ENCODE assay signal across 14 cellular contexts in genomic region chr3:196947860-196948441, GRCh38. TPM values are rescaled to one million over a fixed set of nuclear protein-coding genes. Genes with fewer than 3 reads are reported as not detected.
DNase-seq lines count a peak whose midpoint lies in the region; ATAC-seq, FAIRE-seq and TF ChIP-seq lines count a peak whose summit lies in the region.
"Had no signal": no experiment of that assay in that cellular context is flagged by ENCODE, and none has a peak within 500 bp of the region (broad histone marks: within the 10 kb centered on the region; RNA-seq: fewer than 3 reads in every experiment).

No MANE protein-coding gene starts in this region.

- H2BK15ac ChIP-seq in IMR-90 (ENCODE audit: low read depth, low read length): no peak overlapping the region

- no peak overlapping the region for H2BK12ac ChIP-seq in trophoblast cell (ENCODE audit: low read length)

- FAIRE-seq in K562 (lab: Jason Lieb, UNC): no peak
- FAIRE-seq: HTR-8/SVneo had no signal

- H4K8ac ChIP-seq in IMR-90 (ENCODE audit: low read depth in 2 of 2, low read length in 2 of 2): 0 out of 4 replicates have a peak overlapping the region, but pooled peaks of 1 of the 2 experiments have one; percentile 2
- no peak overlapping the region for H4K8ac ChIP-seq in trophoblast cell (ENCODE audit: low read depth, low read length)

- H3K23ac ChIP-seq in IMR-90 (ENCODE audit: low read depth, low read length): no peak overlapping the region
- H3K23ac ChIP-seq in trophoblast cell (ENCODE audit: low read length): no peak overlapping the region

- ATAC-seq in IMR-90 (ENCODE audit: low read depth): no peak
- peak; percentile 35; the same call in 2 of the 3 replicates for ATAC-seq in K562
- ATAC-seq in omental fat pad (ENCODE audit: low FRiP score): peak; percentile 4
- ATAC-seq in esophagus mucosa: no peak

- H3K27me3 ChIP-seq in IMR-90 (ENCODE audit: control insufficient read depth, insufficient read depth, low read length): peaks cover 12% of the 10 kb centered on the region
- peaks cover 0 to 4% of the 10 kb centered on the region in 2 experiments; a peak in 1 of 5 replicates for H3K27me3 ChIP-seq in K562 (ENCODE audit: control insufficient read depth in 2 of 2, insufficient read depth in 2 of 2, low read length in 2 of 2)
- no peaks in the 10 kb centered on the region for H3K27me3 ChIP-seq in trophoblast cell (ENCODE audit: insufficient read depth, low read length)
- H3K27me3 ChIP-seq: BLaER1 had no signal

- peaks cover 21% of the 10 kb centered on the region for H3K79me2 ChIP-seq in K562 (ENCODE audit: control insufficient read depth, insufficient read depth, low read length)
- H3K79me2 ChIP-seq in trophoblast cell (ENCODE audit: control insufficient read depth, insufficient read depth, low read length, poor library complexity): peaks cover 2% of the 10 kb centered on the region

- H3K56ac ChIP-seq in IMR-90 (ENCODE audit: extremely low read depth, insufficient read depth, low read length): no peak overlapping the region

- TF ChIP-seq EP300 in K562 (IDR thresholded peaks at IDR 0.05; ENCODE audit: low read length): no peak

- no peak overlapping the region for H2AK5ac ChIP-seq in IMR-90 (ENCODE audit: low read depth, low read length)
- no peak overlapping the region for H2AK5ac ChIP-seq in trophoblast cell (ENCODE audit: low read length)

- H3K4me3 ChIP-seq in IMR-90 (ENCODE audit: insufficient read depth, low read depth, low read length): no peak overlapping the region
- H3K4me3 ChIP-seq in K562: no peak overlapping the region
- no peak overlapping the region for H3K4me3 ChIP-seq in trophoblast cell (ENCODE audit: low read depth, low read length)
- H3K4me3 ChIP-seq: BLaER1, GM23248 had no signal

- WGBS in IMR-90 (ENCODE audit: extremely low coverage in 2 of 2, insufficient read length in 1 of 2), 2 experiments: 83% methylated on average over 18 of the region's 28 CpGs; no CpG with 5 or more reads in 1 of the 2 experiments
- WGBS in K562 (ENCODE audit: insufficient coverage, low coverage, missing lambda C conversion rate): 78% methylated on average over 22 of the region's 28 CpGs
- no CpG with 5 or more reads among the region's 28 CpGs for WGBS in trophoblast cell (ENCODE audit: extremely low coverage, insufficient coverage, insufficient read length)

- H3K36me3 ChIP-seq in IMR-90 (ENCODE audit: control insufficient read depth, insufficient read depth, low read length) (peaks cover 3% of the 10 kb centered on the region; the same call in 1 of the 2 replicates), K562 (ENCODE audit: control insufficient read depth, insufficient read depth, low read length) (peaks cover 15% of the 10 kb centered on the region; the same call in 1 of the 3 replicates), trophoblast cell (ENCODE audit: control insufficient read depth in 1 of 2, insufficient read depth in 2 of 2, low read length in 2 of 2) (no peaks in the 10 kb centered on the region)

- intact Hi-C loops in IMR-90 (cut with micrococcal nuclease): loop anchor here (10.0 kb wide), 1 partner anchor 343 kb away; no protein-coding TSS in a partner anchor
- intact Hi-C loops in K562 (cut with micrococcal nuclease): loop anchor here (10.0 kb wide), 2 partner anchors 233 to 423 kb away; partner anchors contain the start of genes CEP19 and PIGX

- H3K79me1 ChIP-seq in IMR-90 (ENCODE audit: low read depth in 1 of 2, low read length in 2 of 2): peaks cover 0 to 12% of the 10 kb centered on the region in 2 experiments; a peak in 2 of 4 replicates
- H3K79me1 ChIP-seq in trophoblast cell (ENCODE audit: low read length): no peaks in the 10 kb centered on the region

- H3K4me1 ChIP-seq in IMR-90 (ENCODE audit: control insufficient read depth, insufficient read depth, low read length): peaks cover 2% of the 10 kb centered on the region; the same call in 1 of the 2 replicates
- H3K4me1 ChIP-seq in K562 (replicated peaks in 1 of 2; ENCODE audit: control insufficient read depth in 2 of 2, insufficient read depth in 2 of 2, low read length in 2 of 2): peaks cover 2 to 20% of the 10 kb centered on the region in 2 experiments; a peak in 4 of 5 replicates
- H3K4me1 ChIP-seq in trophoblast cell (ENCODE audit: control insufficient read depth in 1 of 2, insufficient read depth in 2 of 2, low read length in 2 of 2): peaks cover 4 to 8% of the 10 kb centered on the region in 2 experiments

- H2BK20ac ChIP-seq in IMR-90 (ENCODE audit: low read depth, low read length): no peak overlapping the region

- CTCF ChIA-PET in IMR-90 (lab: Yijun Ruan, JAX) (no interaction called here), K562 (lab: Yijun Ruan, JAX; ENCODE audit: low intra/inter-chr PET ratio) (no interaction called here)

- POLR2A ChIA-PET in IMR-90 (lab: Charles Lee; ENCODE audit: unreplicated experiment) (no interaction called here), K562 (lab: Yijun Ruan, JAX) (interaction anchor here (0.6 to 0.8 kb wide), 2 partner anchors 10 to 12 kb away, joined by 3 read pairs; no protein-coding TSS in a partner anchor)

- H3K14ac ChIP-seq in IMR-90 (replicated peaks; ENCODE audit: low read depth, low read length): no peak overlapping the region
- H3K14ac ChIP-seq in trophoblast cell (ENCODE audit: low read length): no peak overlapping the region

- no peak overlapping the region for H4K5ac ChIP-seq in IMR-90 (ENCODE audit: low read depth, low read length)

- H2AFZ ChIP-seq in IMR-90 (replicated peaks; ENCODE audit: low read length, poor library complexity) (peak overlapping the region; percentile 2), K562 (ENCODE audit: low read depth, low read length) (peak overlapping the region; percentile 80), trophoblast cell (ENCODE audit: insufficient read depth, low read length, poor library complexity) (no peak overlapping the region)
- H2AFZ ChIP-seq: GM23248 had no signal

- no peak overlapping the region for H3K4me2 ChIP-seq in IMR-90 (ENCODE audit: low read depth, low read length)
- no peak overlapping the region for H3K4me2 ChIP-seq in K562 (ENCODE audit: insufficient read depth, low read length)
- H3K4me2 ChIP-seq in trophoblast cell (ENCODE audit: low read length): no peak overlapping the region
- H3K4me2 ChIP-seq: BLaER1 had no signal

- H2AK9ac ChIP-seq in IMR-90 (replicated peaks; ENCODE audit: low read depth, low read length, poor library complexity): no peak overlapping the region

- no peak overlapping the region for H4K91ac ChIP-seq in IMR-90 (ENCODE audit: insufficient read depth, low read depth, low read length)
- H4K91ac ChIP-seq in trophoblast cell (ENCODE audit: low read depth, low read length): no peak overlapping the region

- BruUV-seq in IMR-90 (replicated peaks; lab: Mats Ljungman, UMichigan) (no TSS peak), K562 (replicated peaks; lab: Mats Ljungman, UMichigan) (no TSS peak)

- no peak overlapping the region for H3K27ac ChIP-seq in IMR-90 (ENCODE audit: insufficient read depth, low read length)
- H3K27ac ChIP-seq in K562 (ENCODE audit: extremely low read depth, low read depth, low read length): no peak overlapping the region
- no peak overlapping the region for H3K27ac ChIP-seq in trophoblast cell (ENCODE audit: low read depth, low read length)
- H3K27ac ChIP-seq: GM23248 had no signal

- no peak overlapping the region for H3K18ac ChIP-seq in IMR-90 (ENCODE audit: low read depth, low read length)
- H3K18ac ChIP-seq in trophoblast cell (ENCODE audit: low read length): no peak overlapping the region

- TF ChIP-seq RAD21 in IMR-90 (IDR thresholded peaks at IDR 0.05; ENCODE audit: low read length) (no peak), K562 (CRISPR knock-in tag; conservative IDR thresholded peaks at IDR 0.05 in 1 of 2, IDR thresholded peaks at IDR 0.05 in 1 of 2) (no peak)

- H2BK120ac ChIP-seq in IMR-90 (ENCODE audit: low read depth, low read length) (no peak overlapping the region), trophoblast cell (ENCODE audit: insufficient read depth, low read length, poor library complexity) (no peak overlapping the region)

- H2BK5ac ChIP-seq in IMR-90 (ENCODE audit: low read depth, low read length, poor library complexity, severe bottlenecking) (no peak overlapping the region), trophoblast cell (ENCODE audit: low read depth, low read length, poor library complexity) (no peak overlapping the region)

- dilution Hi-C loops in IMR-90 (cut with HindIII; ENCODE audit: low sequenced_read_pairs, unreplicated experiment): no loop called here

- no peak overlapping the region for H3K4ac ChIP-seq in IMR-90 (ENCODE audit: low read depth, low read length)
- no peak overlapping the region for H3K4ac ChIP-seq in trophoblast cell (ENCODE audit: low read depth, low read length)

- no peak for TF ChIP-seq CTCF in IMR-90 (conservative IDR thresholded peaks at IDR 0.05; ENCODE audit: low read depth, low read length)
- no peak for TF ChIP-seq CTCF in K562 (IDR thresholded peaks at IDR 0.05 in 2 of 3, conservative IDR thresholded peaks at IDR 0.05 in 1 of 3; ENCODE audit: insufficient read depth in 2 of 3, low read depth in 1 of 3, low read length in 3 of 3)
- TF ChIP-seq CTCF in omental fat pad (IDR thresholded peaks at IDR 0.05): no peak

- TF ChIP-seq POLR2A in IMR-90 (IDR thresholded peaks at IDR 0.05; ENCODE audit: low read depth, low read length) (no peak), K562 (conservative IDR thresholded peaks at IDR 0.05) (no peak)

- H3K9me3 ChIP-seq in IMR-90 (ENCODE audit: control insufficient read depth, insufficient read depth, low read length): no peaks in the 10 kb centered on the region
- no peaks in the 10 kb centered on the region for H3K9me3 ChIP-seq in K562 (replicated peaks; ENCODE audit: control insufficient read depth, insufficient read depth, low read depth, low read length)
- H3K9me3 ChIP-seq in trophoblast cell (ENCODE audit: insufficient read depth, low read depth, low read length): peaks cover 1% of the 10 kb centered on the region
- H3K9me3 ChIP-seq: BLaER1 had no signal

- in situ Hi-C loops in IMR-90 (cut with MboI; ENCODE audit: low sequenced_read_pairs) (no loop called here), K562 (cut with MboI) (no loop called here)

- H4K12ac ChIP-seq in trophoblast cell (ENCODE audit: low read depth, low read length): no peak overlapping the region

- peak; percentile 44 for DNase-seq in activated CD8-positive, alpha-beta memory T cell treated with anti-CD3 and anti-CD28 coated beads, Interleukin-2, amount 50 U/mL, for 48 hours
- DNase-seq in activated CD8-positive, alpha-beta memory T cell treated with anti-CD3 and anti-CD28 coated beads, Interleukin-2, amount 50 U/mL, for 4 hours: no peak
- no peak for DNase-seq in IMR-90
- no peak for DNase-seq in K562 (ENCODE audit: extremely low read depth in 1 of 4, low spot score in 3 of 4)
- no peak for DNase-seq in omental fat pad (ENCODE audit: low spot score)
- DNase-seq in trophoblast cell: no peak
- DNase-seq in COR-L47 (lab: John Stamatoyannopoulos, UW): no peak
- DNase-seq: AML-193; CD8-positive, alpha-beta memory T cell; DMS 273 treated with DMSO at 0.1 percent for 48 hours had no signal

- H3K9me1 ChIP-seq in IMR-90 (ENCODE audit: insufficient read depth, low read length) (no peaks in the 10 kb centered on the region), K562 (ENCODE audit: control insufficient read depth, insufficient read depth, low read length) (no peaks in the 10 kb centered on the region)

- H4K20me1 ChIP-seq in IMR-90 (ENCODE audit: insufficient read depth, low read length) (peaks cover 7% of the 10 kb centered on the region; the same call in 1 of the 2 replicates), K562 (replicated peaks; ENCODE audit: control insufficient read depth, insufficient read depth, low read length) (no peaks in the 10 kb centered on the region)

- no peak overlapping the region for H3K9ac ChIP-seq in IMR-90 (ENCODE audit: low read depth, low read length)
- H3K9ac ChIP-seq in K562 (ENCODE audit: insufficient read depth in 1 of 2, low read depth in 2 of 2, low read length in 2 of 2): peak overlapping the region in 1 of 2 experiments; percentile 28; a peak in 2 of 4 replicates
- H3K9ac ChIP-seq in trophoblast cell (ENCODE audit: low read length): no peak overlapping the region
- H3K9ac ChIP-seq: BLaER1, GM23248 had no signal

RNA-seq across cellular contexts. Expression of gene NCBP2, which starts 5.6 kb away (rescaled TPM):
- total RNA-seq in IMR-90 (2012; rRNA removed): 42.8 and 71.4 TPM in 2 replicates
- 69.7 and 73.6 TPM in 2 replicates for polyA plus RNA-seq in IMR-90 (2012; rRNA removed)
- polyA plus RNA-seq in IMR-90 (2012; cell fraction: cytosol; rRNA removed): 18.8 and 26.7 TPM in 2 replicates
- 13.1 and 47.9 TPM in 2 replicates for polyA plus RNA-seq in IMR-90 (2012; cell fraction: nucleus; rRNA removed; ENCODE audit: low replicate concordance)
- 45.7 and 67.9 TPM in 2 replicates for total RNA-seq in K562 (2011; cell fraction: chromatin; rRNA removed; ENCODE audit: low replicate concordance)
- 38.2 and 43.0 TPM in 2 replicates for total RNA-seq in K562 (2011; cell fraction: nucleolus; rRNA removed)
- total RNA-seq in K562 (2011; cell fraction: nucleoplasm; rRNA removed): 44.9 and 65.0 TPM in 2 replicates
- total RNA-seq in K562 (2014; rRNA removed): 63.3 and 68.2 TPM in 2 replicates
- 82.2 and 82.3 TPM in 2 replicates for total RNA-seq in K562 (2014; rRNA removed; fragmentation: Illumina TruSeq; extraction: Trizol)
- total RNA-seq in K562 (2015; rRNA removed; fragmentation: Illumina TruSeq; extraction: Trizol): 69.4 and 78.0 TPM in 2 replicates
- 64.0 and 67.0 TPM in 2 replicates for total RNA-seq in K562 (2021)
- 69.3 and 90.9 TPM in 2 replicates for polyA plus RNA-seq in K562 (2011; rRNA removed)
- polyA plus RNA-seq in K562 (2011; cell fraction: cytosol; rRNA removed): 29.7 and 50.4 TPM in 2 replicates
- 38.0 and 51.2 TPM in 2 replicates for polyA plus RNA-seq in K562 (2011; cell fraction: nucleus; rRNA removed)
- polyA plus RNA-seq in K562 (2012): 55.9 and 83.1 TPM in 2 replicates
- polyA plus RNA-seq in K562 (2014; fragmentation: Illumina TruSeq; extraction: Trizol): 83.4 and 102 TPM in 2 replicates
- 100 to 1,000 TPM in 1 of 2 experiments, 10 to 100 TPM in 1; 56.4 to 100 TPM for polyA plus RNA-seq in K562 (2014; fragmentation: Nextera tagmentation; extraction: Ambion mirVana)
- polyA plus RNA-seq in K562 (2014; rRNA removed): 91.1 and 123 TPM in 2 replicates
- polyA minus RNA-seq in K562 (2011; rRNA and poly(A)+ RNA removed): 69.1 and 71.9 TPM in 2 replicates
- 19.2 and 22.1 TPM in 2 replicates for polyA minus RNA-seq in K562 (2011; cell fraction: cytosol; rRNA and poly(A)+ RNA removed)
- 25.2 and 39.8 TPM in 2 replicates for polyA minus RNA-seq in K562 (2011; cell fraction: nucleus; rRNA and poly(A)+ RNA removed)
- total RNA-seq in omental fat pad: 10 to 100 TPM; 33.3 to 63.3 (median 39.9) TPM
- polyA plus RNA-seq in trophoblast cell (2013): 54.5 and 56.4 TPM in 2 replicates
- total RNA-seq in esophagus mucosa: 28.2 TPM

RNA-seq across cellular contexts. Expression of gene PIGZ, which starts 20.7 kb away (rescaled TPM):
- under 0.01 and 0.18 TPM in 2 replicates for total RNA-seq in IMR-90 (2012; rRNA removed)
- 0.73 and 0.86 TPM in 2 replicates for polyA plus RNA-seq in IMR-90 (2012; rRNA removed)
- polyA plus RNA-seq in IMR-90 (2012; cell fraction: cytosol; rRNA removed): 0.34 and 1.1 TPM in 2 replicates
- 2.6 and 3.5 TPM in 2 replicates for polyA plus RNA-seq in IMR-90 (2012; cell fraction: nucleus; rRNA removed; ENCODE audit: low replicate concordance)
- total RNA-seq in K562 (2011; cell fraction: chromatin; rRNA removed; ENCODE audit: low replicate concordance): 3.6 and 5.8 TPM in 2 replicates
- total RNA-seq in K562 (2011; cell fraction: nucleolus; rRNA removed): 2.3 and 3.3 TPM in 2 replicates
- 3.5 and 4.7 TPM in 2 replicates for total RNA-seq in K562 (2011; cell fraction: nucleoplasm; rRNA removed)
- total RNA-seq in K562 (2014; rRNA removed): 0.54 and 0.73 TPM in 2 replicates
- total RNA-seq in K562 (2014; rRNA removed; fragmentation: Illumina TruSeq; extraction: Trizol): 0.48 and 0.76 TPM in 2 replicates
- 0.30 and 0.54 TPM in 2 replicates for total RNA-seq in K562 (2015; rRNA removed; fragmentation: Illumina TruSeq; extraction: Trizol)
- 0.87 and 1.0 TPM in 2 replicates for total RNA-seq in K562 (2021)
- polyA plus RNA-seq in K562 (2011; rRNA removed): 1.8 and 2.8 TPM in 2 replicates
- 2.3 and 2.8 TPM in 2 replicates for polyA plus RNA-seq in K562 (2011; cell fraction: cytosol; rRNA removed)
- 4.7 and 6.2 TPM in 2 replicates for polyA plus RNA-seq in K562 (2011; cell fraction: nucleus; rRNA removed)
- polyA plus RNA-seq in K562 (2012): 1.2 and 4.7 TPM in 2 replicates
- 0.79 and 0.91 TPM in 2 replicates for polyA plus RNA-seq in K562 (2014; fragmentation: Illumina TruSeq; extraction: Trizol)
- under 1 TPM; 0.15 TPM for polyA plus RNA-seq in K562 (2014; fragmentation: Nextera tagmentation; extraction: Ambion mirVana)
- polyA plus RNA-seq in K562 (2014; rRNA removed): 1.2 and 2.0 TPM in 2 replicates
- polyA minus RNA-seq in K562 (2011; rRNA and poly(A)+ RNA removed): 1.0 and 1.1 TPM in 2 replicates
- polyA minus RNA-seq in K562 (2011; cell fraction: cytosol; rRNA and poly(A)+ RNA removed): 1.1 and 1.3 TPM in 2 replicates
- polyA minus RNA-seq in K562 (2011; cell fraction: nucleus; rRNA and poly(A)+ RNA removed): 1.00 and 1.2 TPM in 2 replicates
- total RNA-seq in omental fat pad: 10 to 100 TPM in 1 of 4 donors, 1 to 10 TPM in 3; 5.5 to 10.2 (median 8.4) TPM
- 0.15 and 0.16 TPM in 2 replicates for polyA plus RNA-seq in trophoblast cell (2013)
- 3.7 TPM for total RNA-seq in esophagus mucosa
- polyA plus RNA-seq: CD8-positive, alpha-beta memory T cell had no signal

Comparison
In these comparisons a context has a peak if more than half of its experiments do, and no peak if none do; other contexts are left out.
1. ATAC-seq: peak in K562 (single experiment) and omental fat pad (single experiment); none in IMR-90 (single experiment) and esophagus mucosa (single experiment).